ENCODE assay signal across 8 cellular contexts in the genomic region with DNA sequence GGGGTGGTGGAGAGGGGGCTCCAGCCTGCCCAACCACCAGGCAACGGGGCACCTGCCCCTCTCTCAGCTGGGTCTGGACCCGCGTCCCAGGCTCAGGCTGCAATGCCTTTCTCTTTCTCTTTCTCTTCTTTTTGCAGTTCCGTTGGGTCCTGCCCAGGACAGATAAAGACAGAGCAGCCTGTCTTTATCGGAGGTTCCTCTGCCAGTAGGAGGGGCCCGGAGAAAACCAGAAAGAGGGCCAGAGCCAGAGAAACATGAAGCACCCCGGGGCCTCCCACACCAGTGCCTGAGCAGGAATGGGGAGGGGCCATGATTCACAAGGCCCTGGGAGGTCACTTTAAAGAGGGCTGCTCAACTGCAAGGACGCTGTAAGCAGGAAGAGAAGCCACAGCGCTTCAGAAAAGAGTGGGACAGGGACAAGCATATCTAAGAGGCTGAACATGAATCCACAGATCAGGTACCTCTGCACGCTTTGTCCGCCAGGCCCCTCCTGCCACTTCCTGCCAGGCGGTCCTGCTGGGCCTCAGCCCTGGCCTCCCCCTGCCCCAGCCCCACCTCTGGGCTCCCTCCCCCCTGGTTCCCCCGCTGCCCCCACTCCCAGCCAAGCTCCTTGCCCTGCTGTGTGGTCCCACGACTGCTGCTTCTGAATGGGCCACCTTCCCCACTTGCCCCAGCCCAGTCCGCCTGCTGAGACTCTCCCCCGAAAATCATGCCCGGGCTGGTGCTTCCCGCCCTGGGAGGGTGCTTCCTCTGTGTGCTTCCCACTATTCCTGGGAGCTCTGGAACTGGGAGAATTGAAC. TPM values are rescaled to one million over a fixed set of nuclear protein-coding genes. Genes with fewer than 3 reads are reported as not detected.
DNase-seq lines count a peak whose midpoint lies in the region; ATAC-seq, FAIRE-seq and TF ChIP-seq lines count a peak whose summit lies in the region.

A gene (plus strand): TSS at position 335 of the 800 bp plus-strand sequence. CDS start 106 bp downstream, at position 441.

- peaks cover 2% of the 10 kb centered on the region for H3K36me3 Mint-ChIP-seq in chondrocyte (ENCODE audit: low read depth)

- ATAC-seq in left lung, result peak; percentile 98

- TF ChIP-seq POLR2A in H54 (IDR thresholded peaks at IDR 0.05; ENCODE audit: low read depth, low read length), result peak; percentile 64

- FAIRE-seq in G401.6 (lab: Jason Lieb, UNC) (peak; percentile 94), H54 (lab: Jason Lieb, UNC) (peak; percentile 55)

- H3K4me3 ChIP-seq in left lung, result peak within 1 kb of the TSS; percentile 32 to 47

- peaks cover 0 to 21% of the 10 kb centered on the region in 2 donors for H3K4me1 ChIP-seq in left lung

- H3K9me3 Mint-ChIP-seq in chondrocyte (ENCODE audit: low read depth), result no peaks in the 10 kb centered on the region

- peaks cover 14% of the 10 kb centered on the region for H3K4me1 Mint-ChIP-seq in chondrocyte (ENCODE audit: low read depth)

- intact Hi-C loops in left lung (cut with DNase I), result no loop called here

- peaks cover 0 to 7% of the 10 kb centered on the region in 2 donors for H3K36me3 ChIP-seq in left lung

- H3K27me3 ChIP-seq in left lung, result no peaks in the 10 kb centered on the region

- DNase-seq in H54 (ENCODE audit: insufficient read length, low spot score) (peak; percentile 50), NAMALWA (ENCODE audit: low spot score) (peak; percentile 72), chondrocyte (ENCODE audit: low spot score) (no peak), left lung (peak; percentile 83 to 86), D341Med (ENCODE audit: low spot score) (no peak)
- peak; percentile 73 for DNase-seq in activated CD4-positive, CD25-positive, alpha-beta regulatory T cell treated with anti-CD3 and anti-CD28 coated beads, Interleukin-2, amount 50 U/mL, for 72 hours
- peak; percentile 72 for DNase-seq in stimulated activated CD4-positive, alpha-beta T cell treated with anti-CD3 and anti-CD28 coated beads, Interleukin-4, amount 100 ng/mL, for 1 hour

- no peaks in the 10 kb centered on the region for H3K27me3 Mint-ChIP-seq in chondrocyte (ENCODE audit: low read depth)

- peak within 1 kb of the TSS; percentile 86 for H3K4me3 Mint-ChIP-seq in chondrocyte (ENCODE audit: unreplicated experiment)

- H3K27ac ChIP-seq in left lung, result peak within 1 kb of the TSS; percentile 77 to 84

- TF ChIP-seq CTCF in chondrocyte (IDR thresholded peaks at IDR 0.05), result peak; percentile 39
- no peak for TF ChIP-seq CTCF in left lung (IDR thresholded peaks at IDR 0.05)

- no peaks in the 10 kb centered on the region for H3K9me3 ChIP-seq in left lung

- H3K27ac Mint-ChIP-seq in chondrocyte (ENCODE audit: unreplicated experiment), result peak within 1 kb of the TSS; percentile 91

RNA-seq across cellular contexts. Expression of the gene that starts here (rescaled TPM):
- 17.2 to 22.3 TPM (median 21.3 TPM) in 3 replicates for total RNA-seq in chondrocyte
- total RNA-seq in left lung, result 10 to 100 TPM; 25.7 to 36.1 TPM

Comparison
In these comparisons a context has a peak if more than half of its experiments do, and no peak if none do; other contexts are left out.
1. DNase-seq: peak in H54 (single experiment), NAMALWA (single experiment), activated CD4-positive, CD25-positive, alpha-beta regulatory T cell treated with anti-CD3 and anti-CD28 coated beads, Interleukin-2, amount 50 U/mL, for 72 hours (single experiment), left lung (2 of 2) and stimulated activated CD4-positive, alpha-beta T cell treated with anti-CD3 and anti-CD28 coated beads, Interleukin-4, amount 100 ng/mL, for 1 hour (single experiment); none in chondrocyte (single experiment) and D341Med (single experiment).